Comparison of ENCODE assay signal across 16 cellular contexts in the genomic region with DNA sequence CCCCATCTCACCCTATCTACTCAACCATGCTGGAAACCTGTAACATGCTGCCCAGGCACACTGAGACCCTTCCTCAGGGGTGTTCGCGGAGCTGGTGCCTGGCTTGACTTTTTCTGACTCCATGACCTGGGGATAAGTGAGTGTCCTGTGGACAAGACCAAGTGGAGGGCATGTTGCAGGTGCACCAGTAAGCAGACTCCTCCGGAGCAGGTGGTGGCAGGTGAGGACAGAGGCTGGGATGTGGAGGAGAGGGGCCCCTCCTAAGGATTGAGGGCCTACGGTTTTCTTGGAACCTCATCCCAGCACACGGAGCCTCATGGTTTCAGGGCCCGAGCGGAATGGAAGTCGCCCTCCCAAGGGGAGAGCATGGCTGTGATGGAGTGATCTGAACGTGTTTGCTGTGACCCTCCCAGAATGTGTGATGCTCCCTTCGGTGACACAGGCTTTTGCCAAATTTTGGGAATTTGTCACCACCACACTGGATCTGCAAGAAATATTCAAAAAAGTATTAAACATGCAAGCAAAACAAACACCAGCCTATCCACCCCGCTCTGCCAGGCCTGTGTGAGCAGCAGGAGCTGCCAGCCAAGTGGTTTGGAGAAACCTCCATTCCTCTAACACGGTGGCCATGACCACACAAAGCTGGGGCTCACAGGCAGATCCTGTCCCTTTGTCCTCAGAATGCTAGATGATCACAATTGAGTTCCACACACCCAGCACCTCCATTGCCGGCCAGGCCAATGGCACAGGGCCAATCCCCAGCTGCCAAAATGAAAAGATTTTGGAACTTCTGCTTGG.
DNase-seq lines count a peak whose midpoint lies in the region; ATAC-seq, FAIRE-seq and TF ChIP-seq lines count a peak whose summit lies in the region.
"Had no signal": no experiment of that assay in that cellular context is flagged by ENCODE, and none has a peak within 500 bp of the region (broad histone marks: within the 10 kb centered on the region; RNA-seq: fewer than 3 reads in every experiment).

No MANE protein-coding gene starts in this region.

- H3K14ac ChIP-seq in H1 (ENCODE audit: insufficient read length) (no peak overlapping the region), mesenchymal stem cell (ENCODE audit: low read length in 2 of 2) (no peak overlapping the region)

- 90% methylated on average over 13 of the region's 13 CpGs; no CpG with 5 or more reads in 1 of the 2 experiments for WGBS in H1 (ENCODE audit: extremely low coverage in 1 of 2, insufficient coverage in 1 of 2, insufficient read length in 1 of 2, insufficient replicate concordance in 2 of 2, low coverage in 1 of 2, low lambda C conversion rate in 2 of 2, missing lambda C conversion rate in 1 of 2), 2 experiments
- WGBS in mesenchymal stem cell = 78% methylated on average over 13 of the region's 13 CpGs
- WGBS in spleen, 5 donors = 76 to 93% (median 90%) methylated on average over 13 of the region's 13 CpGs

- peaks cover 0 to 4% (median 0%) of the 10 kb centered on the region in 4 experiments; a peak in 2 of 7 replicates for H3K4me1 ChIP-seq in H1 (replicated peaks in 1 of 4; ENCODE audit: control insufficient read depth in 3 of 4, insufficient read depth in 4 of 4, low read length in 3 of 4)
- H3K4me1 ChIP-seq in mesenchymal stem cell (ENCODE audit: control insufficient read depth, insufficient read depth, low read depth, low read length) = no peaks in the 10 kb centered on the region
- H3K4me1 ChIP-seq in spleen = no peaks in the 10 kb centered on the region

- H2BK15ac ChIP-seq in H1 (ENCODE audit: low read length) (no peak overlapping the region), mesenchymal stem cell (ENCODE audit: low read depth, poor library complexity, severe bottlenecking) (no peak overlapping the region)

- H3K23me2 ChIP-seq in H1 (ENCODE audit: low read depth, low read length) = no peaks in the 10 kb centered on the region

- no peaks in the 10 kb centered on the region for H3K27me3 Mint-ChIP-seq in activated CD4-positive, alpha-beta memory T cell treated with anti-CD3 and anti-CD28 coated beads, Interleukin-2, amount 10 ng/mL, durations not matched to agents 7 days and 5 days
- no peaks in the 10 kb centered on the region for H3K27me3 Mint-ChIP-seq in activated CD4-positive, alpha-beta memory T cell treated with anti-CD3 and anti-CD28 coated beads for 36 hours
- H3K27me3 Mint-ChIP-seq: CD4-positive, CD25-positive, alpha-beta regulatory T cell had no signal

- H3K23ac ChIP-seq in H1 (ENCODE audit: insufficient read length) (no peak overlapping the region), mesenchymal stem cell (ENCODE audit: low read length in 2 of 2) (no peak overlapping the region)

- H2BK12ac ChIP-seq in H1 (ENCODE audit: low read depth, low read length) (no peak overlapping the region; the same call in 1 of the 2 replicates), mesenchymal stem cell (ENCODE audit: low read length in 2 of 2) (no peak overlapping the region)

- ATAC-seq in HG02759 (IDR thresholded peaks at IDR 0.05; ENCODE audit: unreplicated experiment) = no peak
- ATAC-seq: GM12878 had no signal

- no peaks in the 10 kb centered on the region for H3K9me3 ChIP-seq in H1 (ENCODE audit: insufficient read depth in 2 of 2, low read depth in 1 of 2, low read length in 1 of 2)
- H3K9me3 ChIP-seq in mesenchymal stem cell (ENCODE audit: control insufficient read depth, low read length) = peaks cover 15% of the 10 kb centered on the region
- H3K9me3 ChIP-seq in spleen = peaks cover 0 to 50% (median 23%) of the 10 kb centered on the region in 8 donors

- H3K27ac ChIP-seq in H1 (ENCODE audit: low read depth, low read length) (no peak overlapping the region), mesenchymal stem cell (ENCODE audit: low read length, poor library complexity, severe bottlenecking) (no peak overlapping the region), spleen (no peak overlapping the region)
- H3K27ac ChIP-seq: 22Rv1; BLaER1 treated with 17β-estradiol and CSF1 and Interleukin-3, amounts not matched to agents 10 nM and 100 nM; GM23248 had no signal

- H3K36me3 Mint-ChIP-seq in activated CD4-positive, alpha-beta memory T cell treated with anti-CD3 and anti-CD28 coated beads, Interleukin-2, amount 10 ng/mL, durations not matched to agents 7 days and 5 days (ENCODE audit: low read depth) = no peaks in the 10 kb centered on the region
- peaks cover 2% of the 10 kb centered on the region for H3K36me3 Mint-ChIP-seq in activated CD4-positive, alpha-beta memory T cell treated with anti-CD3 and anti-CD28 coated beads for 36 hours
- H3K36me3 Mint-ChIP-seq: CD4-positive, CD25-positive, alpha-beta regulatory T cell had no signal

- DNase-seq in activated CD4-positive, alpha-beta memory T cell treated with anti-CD3 and anti-CD28 coated beads, Interleukin-2, amount 10 ng/mL, durations not matched to agents 7 days and 5 days = peak; percentile 12
- no peak for DNase-seq in activated CD4-positive, alpha-beta memory T cell treated with anti-CD3 and anti-CD28 coated beads for 36 hours
- DNase-seq in H1 (ENCODE audit: low read depth in 1 of 2, low spot score in 2 of 2) (no peak), mesenchymal stem cell (no peak), spleen (peak; percentile 38), GM10266 (ENCODE audit: extremely low spot score) (no peak), ACHN (no peak)
- DNase-seq: CD4-positive, CD25-positive, alpha-beta regulatory T cell; DMS53; GM23248; H7 had no signal

- no peaks in the 10 kb centered on the region for H3K27me3 ChIP-seq in H1 (replicated peaks in 1 of 4; ENCODE audit: control insufficient read depth in 3 of 4, extremely low read depth in 1 of 4, insufficient read depth in 3 of 4, low read length in 3 of 4)
- no peaks in the 10 kb centered on the region for H3K27me3 ChIP-seq in mesenchymal stem cell (ENCODE audit: control insufficient read depth in 1 of 2, insufficient read depth in 1 of 2, low read length in 2 of 2)
- H3K27me3 ChIP-seq in spleen (replicated peaks in 1 of 7) = peaks cover 0 to 28% (median 0%) of the 10 kb centered on the region in 7 donors
- H3K27me3 ChIP-seq: BLaER1 treated with 17β-estradiol and CSF1 and Interleukin-3, amounts not matched to agents 10 nM and 100 nM had no signal

- no peaks in the 10 kb centered on the region for H3K79me2 ChIP-seq in H1 (ENCODE audit: control insufficient read depth in 1 of 2, insufficient read depth in 2 of 2, low read length in 2 of 2)

- CTCF ChIA-PET in activated CD4-positive, alpha-beta memory T cell treated with anti-CD3 and anti-CD28 coated beads, Interleukin-2, amount 10 ng/mL, durations not matched to agents 7 days and 5 days (lab: Charles Lee) = no interaction called here
- CTCF ChIA-PET in activated CD4-positive, alpha-beta memory T cell treated with anti-CD3 and anti-CD28 coated beads for 36 hours (lab: Charles Lee) = no interaction called here
- CTCF ChIA-PET in H1 (lab: Charles Lee; ENCODE audit: partially characterized antibody) = interaction anchor here (0.6 kb wide), 1 partner anchor 257 kb away, joined by 3 read pairs; no protein-coding TSS in a partner anchor

- no peak overlapping the region for H3K4me3 Mint-ChIP-seq in activated CD4-positive, alpha-beta memory T cell treated with anti-CD3 and anti-CD28 coated beads, Interleukin-2, amount 10 ng/mL, durations not matched to agents 7 days and 5 days
- no peak overlapping the region for H3K4me3 Mint-ChIP-seq in activated CD4-positive, alpha-beta memory T cell treated with anti-CD3 and anti-CD28 coated beads for 36 hours
- H3K4me3 Mint-ChIP-seq: CD4-positive, CD25-positive, alpha-beta regulatory T cell had no signal

- TF ChIP-seq POLR2A in H1 (IDR thresholded peaks at IDR 0.05; ENCODE audit: control extremely low read depth in 1 of 2, low read depth in 2 of 2, low read length in 2 of 2) (no peak), spleen (IDR thresholded peaks at IDR 0.05) (no peak)

- H2BK120ac ChIP-seq in H1 (replicated peaks; ENCODE audit: low read depth, low read length) = no peak overlapping the region
- H2BK120ac ChIP-seq in mesenchymal stem cell (ENCODE audit: low read depth, low read length) = no peak overlapping the region

- H3K4ac ChIP-seq in H1 (replicated peaks; ENCODE audit: insufficient read length, low read depth, low read length) = no peak overlapping the region
- no peak overlapping the region for H3K4ac ChIP-seq in mesenchymal stem cell (ENCODE audit: low read depth in 1 of 2, low read length in 2 of 2)

- intact Hi-C loops in activated CD4-positive, alpha-beta memory T cell treated with anti-CD3 and anti-CD28 coated beads for 36 hours (cut with micrococcal nuclease) = no loop called here
- intact Hi-C loops in spleen (cut with DNase I; ENCODE audit: low total_unique reads) = no loop called here

- H2BK5ac ChIP-seq in H1 (ENCODE audit: low read depth, low read length) (no peak overlapping the region), mesenchymal stem cell (ENCODE audit: low read depth, low read length, poor library complexity, severe bottlenecking) (no peak overlapping the region)

- H4K20me1 ChIP-seq in H1 (replicated peaks in 1 of 2; ENCODE audit: control insufficient read depth in 1 of 2, insufficient read depth in 2 of 2, low read length in 2 of 2) = no peaks in the 10 kb centered on the region
- H4K20me1 ChIP-seq: BLaER1 treated with 17β-estradiol and CSF1 and Interleukin-3, amounts not matched to agents 10 nM and 100 nM had no signal

- H3K9ac ChIP-seq in H1 (replicated peaks in 1 of 4; ENCODE audit: extremely low read depth in 1 of 4, low read depth in 3 of 4, low read length in 3 of 4) (no peak overlapping the region), mesenchymal stem cell (ENCODE audit: low read length) (no peak overlapping the region)
- H3K9ac ChIP-seq: BLaER1 treated with 17β-estradiol and CSF1 and Interleukin-3, amounts not matched to agents 10 nM and 100 nM; GM23248 had no signal

- no peak for TF ChIP-seq EP300 in H1 (IDR thresholded peaks at IDR 0.05; ENCODE audit: borderline replicate concordance in 1 of 2, low read depth in 2 of 2, low read length in 2 of 2)

- H4K5ac ChIP-seq in H1 (ENCODE audit: insufficient read length, low read depth, low read length) = no peak overlapping the region

- no peaks in the 10 kb centered on the region for H3K36me3 ChIP-seq in H1 (ENCODE audit: control insufficient read depth in 2 of 4, insufficient read depth in 4 of 4, low read length in 3 of 4)
- no peaks in the 10 kb centered on the region for H3K36me3 ChIP-seq in mesenchymal stem cell (ENCODE audit: control insufficient read depth in 1 of 2, insufficient read depth in 2 of 2, low read depth in 1 of 2, low read length in 2 of 2)
- no peaks in the 10 kb centered on the region for H3K36me3 ChIP-seq in spleen

- no peak overlapping the region for H2AFZ ChIP-seq in H1 (ENCODE audit: low read length)
- H2AFZ ChIP-seq in mesenchymal stem cell (ENCODE audit: low read depth, low read length) = no peak overlapping the region
- H2AFZ ChIP-seq: GM23248 had no signal

- no peak overlapping the region for H3K18ac ChIP-seq in H1 (ENCODE audit: extremely low read depth, low read length)
- H3K18ac ChIP-seq in mesenchymal stem cell (ENCODE audit: low read depth in 1 of 2, low read length in 2 of 2) = no peak overlapping the region

- no peak for TF ChIP-seq RAD21 in H1 (IDR thresholded peaks at IDR 0.05 in 1 of 2, conservative IDR thresholded peaks at IDR 0.05 in 1 of 2; ENCODE audit: low read depth in 2 of 2, low read length in 2 of 2)

- TF ChIP-seq CTCF in H1 (IDR thresholded peaks at IDR 0.05; ENCODE audit: control extremely low read depth in 1 of 3, insufficient read depth in 1 of 3, low read depth in 1 of 3, low read length in 3 of 3) (no peak), spleen (IDR thresholded peaks at IDR 0.05 in 8 of 11, conservative IDR thresholded peaks at IDR 0.05 in 3 of 11) (no peak), GM10266 (IDR thresholded peaks at IDR 0.05; ENCODE audit: control insufficient read depth, insufficient read depth, low read depth, missing control alignments) (no peak)

- H3K79me1 ChIP-seq in H1 (ENCODE audit: low read depth, low read length) (no peaks in the 10 kb centered on the region), mesenchymal stem cell (replicated peaks; ENCODE audit: low read length, poor library complexity, severe bottlenecking) (no peaks in the 10 kb centered on the region)

- H3K4me3 ChIP-seq in H1 (ENCODE audit: extremely low read depth in 1 of 4, insufficient read depth in 2 of 4, low read depth in 3 of 4, low read length in 4 of 4) (no peak overlapping the region), mesenchymal stem cell (ENCODE audit: insufficient read depth in 1 of 2, low read depth in 1 of 2, low read length in 2 of 2) (no peak overlapping the region), spleen (no peak overlapping the region)
- H3K4me3 ChIP-seq: BLaER1 treated with 17β-estradiol and CSF1 and Interleukin-3, amounts not matched to agents 10 nM and 100 nM; GM12878; GM23248 had no signal

- H2BK20ac ChIP-seq in H1 (ENCODE audit: low read length) = no peak overlapping the region

- no peak overlapping the region for H3K56ac ChIP-seq in H1 (replicated peaks; ENCODE audit: insufficient read length, low read depth, low read length)

- FAIRE-seq in H1 (lab: Jason Lieb, UNC) = no peak
- FAIRE-seq: GM12878, GM18507 had no signal

- H4K91ac ChIP-seq in H1 (replicated peaks; ENCODE audit: insufficient read length, low read length) (no peak overlapping the region), mesenchymal stem cell (ENCODE audit: low read length) (peak overlapping the region; percentile 5)

- H3K4me2 ChIP-seq in H1 (ENCODE audit: insufficient read depth in 1 of 2, low read depth in 2 of 2, low read length in 2 of 2) = no peak overlapping the region
- no peak overlapping the region for H3K4me2 ChIP-seq in mesenchymal stem cell (ENCODE audit: low read length, poor library complexity, severe bottlenecking)
- H3K4me2 ChIP-seq: BLaER1 treated with 17β-estradiol and CSF1 and Interleukin-3, amounts not matched to agents 10 nM and 100 nM had no signal

- in situ Hi-C loops in ACHN (cut with HindIII; ENCODE audit: low pct_ligation_motif_present, low pct_unique_long_range_greater_than_20kb, low sequenced_read_pairs) = no loop called here

- H2AK5ac ChIP-seq in H1 (ENCODE audit: low read depth, low read length) = no peak overlapping the region
- H2AK5ac ChIP-seq in mesenchymal stem cell (ENCODE audit: low read length, severe bottlenecking) = no peak overlapping the region

- peak overlapping the region; percentile 16; the same call in 1 of the 2 replicates for H4K8ac ChIP-seq in H1 (ENCODE audit: extremely low read depth, insufficient read depth, low read length)
- no peak overlapping the region for H4K8ac ChIP-seq in mesenchymal stem cell (ENCODE audit: low read length)

- POLR2A ChIA-PET in activated CD4-positive, alpha-beta memory T cell treated with anti-CD3 and anti-CD28 coated beads, Interleukin-2, amount 10 ng/mL, durations not matched to agents 7 days and 5 days (lab: Charles Lee) = no interaction called here
- POLR2A ChIA-PET in activated CD4-positive, alpha-beta memory T cell treated with anti-CD3 and anti-CD28 coated beads for 36 hours (lab: Charles Lee) = no interaction called here
- POLR2A ChIA-PET in H1 (lab: Charles Lee; ENCODE audit: partially characterized antibody) = no interaction called here

- H3K4me1 Mint-ChIP-seq in activated CD4-positive, alpha-beta memory T cell treated with anti-CD3 and anti-CD28 coated beads, Interleukin-2, amount 10 ng/mL, durations not matched to agents 7 days and 5 days = no peaks in the 10 kb centered on the region
- H3K4me1 Mint-ChIP-seq in activated CD4-positive, alpha-beta memory T cell treated with anti-CD3 and anti-CD28 coated beads for 36 hours (ENCODE audit: low read depth) = peaks cover 3% of the 10 kb centered on the region
- H3K4me1 Mint-ChIP-seq: CD4-positive, CD25-positive, alpha-beta regulatory T cell had no signal

- peaks cover 3% of the 10 kb centered on the region for H3K9me3 Mint-ChIP-seq in activated CD4-positive, alpha-beta memory T cell treated with anti-CD3 and anti-CD28 coated beads, Interleukin-2, amount 10 ng/mL, durations not matched to agents 7 days and 5 days
- peaks cover 17% of the 10 kb centered on the region for H3K9me3 Mint-ChIP-seq in activated CD4-positive, alpha-beta memory T cell treated with anti-CD3 and anti-CD28 coated beads for 36 hours

- no peak overlapping the region for H3K27ac Mint-ChIP-seq in activated CD4-positive, alpha-beta memory T cell treated with anti-CD3 and anti-CD28 coated beads, Interleukin-2, amount 10 ng/mL, durations not matched to agents 7 days and 5 days
- no peak overlapping the region for H3K27ac Mint-ChIP-seq in activated CD4-positive, alpha-beta memory T cell treated with anti-CD3 and anti-CD28 coated beads for 36 hours
- H3K27ac Mint-ChIP-seq: CD4-positive, CD25-positive, alpha-beta regulatory T cell had no signal

Comparison
In these comparisons a context has a peak if more than half of its experiments do, and no peak if none do; other contexts are left out.
1. DNase-seq: peak in activated CD4-positive, alpha-beta memory T cell treated with anti-CD3 and anti-CD28 coated beads, Interleukin-2, amount 10 ng/mL, durations not matched to agents 7 days and 5 days (single experiment) and spleen (single experiment); none in activated CD4-positive, alpha-beta memory T cell treated with anti-CD3 and anti-CD28 coated beads for 36 hours (single experiment), H1 (0 of 2), mesenchymal stem cell (single experiment), GM10266 (single experiment) and ACHN (single experiment).